ENCODE assay signal across 3 cellular contexts in genomic region chr14:102982852-102983470, GRCh38.
TF ChIP-seq lines count a peak whose summit lies in the region.

No MANE protein-coding gene starts in this region.

TF ChIP-seq in GM23338, 12 proteins besides CTCF, POLR2A, EP300 and RAD21:
- TF ChIP-seq CREB1 (CRISPR knock-in tag; IDR thresholded peaks at IDR 0.05; ENCODE audit: low read depth), result no peak

TF ChIP-seq in K562, 482 proteins besides CTCF, POLR2A, EP300 and RAD21:
- TF ChIP-seq SPI1 (IDR thresholded peaks at IDR 0.05; ENCODE audit: borderline replicate concordance, low read depth, low read length) (0 out of 2 replicates have a peak, but pooled peaks have one; percentile 3), MED1 (CRISPR knock-in tag; IDR thresholded peaks at IDR 0.05; ENCODE audit: borderline replicate concordance) (no peak), GABPB1 (CRISPR knock-in tag; IDR thresholded peaks at IDR 0.05) (no peak), ZKSCAN8 (CRISPR knock-in tag; IDR thresholded peaks at IDR 0.05) (no peak)
TF ChIP-seq in K562: peak in this region for 1.

TF ChIP-seq in neural cell, 6 proteins besides CTCF, POLR2A, EP300 and RAD21:
- TF ChIP-seq MXI1 (conservative IDR thresholded peaks at IDR 0.05; ENCODE audit: poor library complexity, severe bottlenecking) (no peak), POLR2AphosphoS5 (IDR thresholded peaks at IDR 0.05) (no peak), EZH2 (IDR thresholded peaks at IDR 0.05; ENCODE audit: borderline replicate concordance, insufficient read depth, low read length, poor library complexity, severe bottlenecking) (no peak), REST (IDR thresholded peaks at IDR 0.05; ENCODE audit: borderline replicate concordance) (no peak), SMC3 (conservative IDR thresholded peaks at IDR 0.05; ENCODE audit: poor library complexity) (no peak), TAF1 (IDR thresholded peaks at IDR 0.05; ENCODE audit: low read depth) (no peak)
